30 cellular contexts compared by ENCODE assay signal in the genomic region with DNA sequence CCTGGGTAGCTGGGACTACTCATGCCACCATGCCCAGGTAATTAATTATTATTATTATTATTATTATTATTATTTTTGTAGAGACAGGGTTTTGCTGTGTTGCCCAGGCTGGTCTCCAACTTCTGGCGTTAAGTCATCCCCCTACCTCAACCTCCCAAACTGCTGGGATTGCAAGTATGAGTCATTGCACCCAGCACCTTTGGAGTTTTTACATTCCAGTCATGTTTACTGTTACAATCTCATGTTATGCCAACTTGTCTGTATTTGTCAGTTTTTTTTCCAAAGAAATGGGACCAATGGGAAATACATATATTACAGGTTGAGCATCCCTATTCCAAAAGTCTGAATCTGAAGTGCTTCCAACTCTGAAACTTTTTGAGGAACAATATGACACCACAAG.
"Had no signal": no experiment of that assay in that cellular context is flagged by ENCODE, and none has a peak within 500 bp of the region (broad histone marks: within the 10 kb centered on the region; RNA-seq: fewer than 3 reads in every experiment).

No MANE protein-coding gene starts in this region.

- H3K9me3 ChIP-seq: adrenal gland, body of pancreas had no signal

- H3K27ac ChIP-seq: adrenal gland, body of pancreas, coronary artery, dorsolateral prefrontal cortex, epithelial cell of prostate, esophagus squamous epithelium, gastroesophageal sphincter, heart right ventricle, WERI-Rb-1 had no signal

- H3K4me3 ChIP-seq: adrenal gland, body of pancreas, coronary artery, dorsolateral prefrontal cortex, esophagus squamous epithelium, gastroesophageal sphincter, heart right ventricle had no signal

- ATAC-seq: activated naive CD8-positive, alpha-beta T cell treated with anti-CD3 and anti-CD28 coated beads, Interleukin-2, amount 50 U/mL, for 24 hours; activated T-cell treated with anti-CD3 and anti-CD28 coated beads, Interleukin-2, amount 50 U/mL, for 72 hours; body of pancreas; effector memory CD8-positive, alpha-beta T cell; gastroesophageal sphincter; heart right ventricle; T-helper 17 cell had no signal

- H3K36me3 ChIP-seq: adrenal gland, esophagus squamous epithelium, gastroesophageal sphincter, heart right ventricle, WERI-Rb-1 had no signal

- DNase-seq: activated B cell treated with CpG ODN at 0.5 μM for 24 hours; activated CD4-positive, alpha-beta memory T cell treated with anti-CD3 and anti-CD28 coated beads, Interleukin-2, amount 10 ng/mL, durations not matched to agents 7 days and 5 days; activated CD4-positive, alpha-beta T cell treated with anti-CD3 and anti-CD28 coated beads for 1 hour; activated CD4-positive, alpha-beta T cell treated with anti-CD3 and anti-CD28 coated beads for 4 hours; activated CD4-positive, alpha-beta T cell treated with anti-CD3 and anti-CD28 coated beads, Interleukin-2, amount 10 ng/mL, durations not matched to agents 7 days and 5 days; activated CD4-positive, alpha-beta T cell treated with anti-CD3 and anti-CD28 coated beads, Interleukin-2, amount 50 U/mL, for 4 hours; activated CD8-positive, alpha-beta memory T cell treated with anti-CD3 and anti-CD28 coated beads, Interleukin-2, amount 50 U/mL, for 48 hours; activated gamma-delta T cell; activated naive CD4-positive, alpha-beta T cell treated with anti-CD3 and anti-CD28 coated beads for 36 hours; activated naive CD8-positive, alpha-beta T cell treated with anti-CD3 and anti-CD28 coated beads for 36 hours; activated naive CD8-positive, alpha-beta T cell treated with anti-CD3 and anti-CD28 coated beads, Interleukin-2, amount 50 U/mL, for 24 hours; activated T-cell treated with anti-CD3 and anti-CD28 coated beads for 4 hours; activated T-cell treated with anti-CD3 and anti-CD28 coated beads, Interleukin-2, amount 50 U/mL, for 24 hours; activated T-cell treated with anti-CD3 and anti-CD28 coated beads, Interleukin-2, amount 50 U/mL, for 72 hours; adrenal gland; amygdala; aorta; body of pancreas; dorsolateral prefrontal cortex; effector memory CD8-positive, alpha-beta T cell; esophagus squamous epithelium; foreskin melanocyte; heart right ventricle; T-helper 1 cell; T-helper 17 cell; T1000; WERI-Rb-1 had no signal

- H3K4me1 ChIP-seq: adrenal gland, body of pancreas had no signal

- H3K27me3 ChIP-seq: adrenal gland, body of pancreas, dorsolateral prefrontal cortex, esophagus squamous epithelium, gastroesophageal sphincter, heart right ventricle had no signal
